29 cellular contexts compared by ENCODE assay signal in the genomic region with DNA sequence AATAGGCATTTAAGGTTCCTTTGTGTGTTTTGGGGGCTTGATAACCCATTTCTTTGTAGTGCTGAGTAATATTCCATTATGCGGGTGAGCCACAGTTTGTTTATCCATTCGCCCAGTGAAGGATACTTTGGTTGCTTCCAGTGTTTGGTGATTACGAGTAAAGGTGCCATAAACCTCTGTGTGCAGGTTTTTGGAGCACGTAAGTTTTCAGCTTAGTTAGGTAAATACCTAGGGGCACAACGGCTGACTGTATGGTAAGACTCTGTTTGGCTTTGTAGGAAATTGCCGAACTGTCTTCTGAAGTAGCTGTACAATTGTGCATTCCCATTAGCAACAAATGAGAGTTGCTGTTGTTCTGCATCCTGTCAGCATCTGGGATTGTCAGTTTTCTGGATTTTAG.
"Had no signal": no experiment of that assay in that cellular context is flagged by ENCODE, and none has a peak within 500 bp of the region (broad histone marks: within the 10 kb centered on the region; RNA-seq: fewer than 3 reads in every experiment).

No MANE protein-coding gene starts in this region.

- DNase-seq: activated CD4-positive, alpha-beta T cell treated with anti-CD3 and anti-CD28 coated beads for 4 hours; activated CD4-positive, alpha-beta T cell treated with anti-CD3 and anti-CD28 coated beads, Interleukin-2, amount 50 U/mL, for 1 hour; activated CD8-positive, alpha-beta T cell treated with anti-CD3 and anti-CD28 coated beads, Interleukin-2, amount 10 ng/mL, durations not matched to agents 7 days and 5 days; activated gamma-delta T cell; activated naive CD4-positive, alpha-beta T cell treated with Interleukin-2 at 50 U/mL for 16 hours; activated naive CD8-positive, alpha-beta T cell treated with anti-CD3 and anti-CD28 coated beads, Interleukin-2, amount 10 ng/mL, durations not matched to agents 7 days and 5 days; activated T-cell treated with anti-CD3 and anti-CD28 coated beads, Interleukin-2, amount 50 U/mL, for 24 hours; amygdala; MM.1S; MV-4-11; NCI-H1092; NCI-H1436 treated with DMSO at 0.1 percent for 48 hours; NCI-H1694 treated with DMSO at 0.1 percent for 48 hours; NCI-H2029 treated with DMSO at 0.1 percent for 48 hours; NCI-H2171 treated with DMSO at 0.1 percent for 48 hours; NCI-H2227 treated with DMSO at 0.1 percent for 48 hours; NCI-H446; NCI-H524 treated with DMSO at 0.1 percent for 48 hours; PC-9; Right ventricle myocardium superior; SW 1271; T-helper 1 cell had no signal

- H3K36me3 Mint-ChIP-seq: activated naive CD4-positive, alpha-beta T cell treated with anti-CD3 and anti-CD28 coated beads, Interleukin-2, amount 50 U/mL, for 24 hours; activated naive CD8-positive, alpha-beta T cell treated with anti-CD3 and anti-CD28 coated beads, Interleukin-2, amount 10 ng/mL, durations not matched to agents 7 days and 5 days had no signal

- H3K4me3 ChIP-seq: ascending aorta, cardiac muscle cell, PC-9 had no signal

- FAIRE-seq: TTC549 had no signal

- H3K27ac Mint-ChIP-seq: activated CD8-positive, alpha-beta T cell treated with anti-CD3 and anti-CD28 coated beads, Interleukin-2, amount 10 ng/mL, durations not matched to agents 7 days and 5 days; activated naive CD4-positive, alpha-beta T cell treated with anti-CD3 and anti-CD28 coated beads, Interleukin-2, amount 50 U/mL, for 24 hours; activated naive CD8-positive, alpha-beta T cell treated with anti-CD3 and anti-CD28 coated beads, Interleukin-2, amount 10 ng/mL, durations not matched to agents 7 days and 5 days; activated T-cell treated with anti-CD3 and anti-CD28 coated beads, Interleukin-2, amount 50 U/mL, for 24 hours; activated T-helper 2 cell treated with anti-CD3 and anti-CD28 coated beads, Interferon-gamma antibody, Interleukin-2, Interleukin-4, amounts not matched to agents 10 μg/mL and 5 μg/mL and 100 μg/mL, durations not matched to agents 14 hours and 24 hours and 36 hours had no signal

- H3K27ac ChIP-seq: ascending aorta, cardiac muscle cell, KMS-11, PC-9 had no signal

- H3K9me3 ChIP-seq: ascending aorta had no signal

- H3K9ac ChIP-seq: KMS-11 had no signal

- H2AFZ ChIP-seq: PC-9 had no signal

- H3K27me3 Mint-ChIP-seq: activated naive CD4-positive, alpha-beta T cell treated with anti-CD3 and anti-CD28 coated beads, Interleukin-2, amount 50 U/mL, for 24 hours; activated naive CD8-positive, alpha-beta T cell treated with anti-CD3 and anti-CD28 coated beads, Interleukin-2, amount 10 ng/mL, durations not matched to agents 7 days and 5 days; central memory CD8-positive, alpha-beta T cell had no signal

- ATAC-seq: activated CD8-positive, alpha-beta T cell treated with anti-CD3 and anti-CD28 coated beads, Interleukin-2, amount 10 ng/mL, durations not matched to agents 7 days and 5 days had no signal

- H3K36me3 ChIP-seq: ascending aorta, cardiac muscle cell had no signal

- H3K4me3 Mint-ChIP-seq: activated CD8-positive, alpha-beta T cell treated with anti-CD3 and anti-CD28 coated beads, Interleukin-2, amount 10 ng/mL, durations not matched to agents 7 days and 5 days; activated naive CD4-positive, alpha-beta T cell treated with anti-CD3 and anti-CD28 coated beads, Interleukin-2, amount 50 U/mL, for 24 hours; activated naive CD8-positive, alpha-beta T cell treated with anti-CD3 and anti-CD28 coated beads, Interleukin-2, amount 10 ng/mL, durations not matched to agents 7 days and 5 days; activated T-cell treated with anti-CD3 and anti-CD28 coated beads, Interleukin-2, amount 50 U/mL, for 24 hours; central memory CD8-positive, alpha-beta T cell had no signal

- H3K9me3 Mint-ChIP-seq: activated naive CD4-positive, alpha-beta T cell treated with anti-CD3 and anti-CD28 coated beads, Interleukin-2, amount 50 U/mL, for 24 hours; activated naive CD8-positive, alpha-beta T cell treated with anti-CD3 and anti-CD28 coated beads, Interleukin-2, amount 10 ng/mL, durations not matched to agents 7 days and 5 days; activated T-cell treated with anti-CD3 and anti-CD28 coated beads, Interleukin-2, amount 50 U/mL, for 24 hours; activated T-helper 2 cell treated with anti-CD3 and anti-CD28 coated beads, Interferon-gamma antibody, Interleukin-2, Interleukin-4, amounts not matched to agents 10 μg/mL and 5 μg/mL and 100 μg/mL, durations not matched to agents 14 hours and 24 hours and 36 hours; central memory CD8-positive, alpha-beta T cell had no signal

- H3K27me3 ChIP-seq: ascending aorta, cardiac muscle cell had no signal

- H3K4me2 ChIP-seq: KMS-11, PC-9 had no signal
